Comparison of ENCODE assay signal across 21 cellular contexts in genomic region chr11:28505216-28505615, GRCh38.
A peak's percentile ranks its signal among the peaks of the same experiment; 100 is the strongest.
DNase-seq lines count a peak whose midpoint lies in the region; ATAC-seq, FAIRE-seq and TF ChIP-seq lines count a peak whose summit lies in the region.
"Had no signal": no experiment of that assay in that cellular context is flagged by ENCODE, and none has a peak within 500 bp of the region (broad histone marks: within the 10 kb centered on the region; RNA-seq: fewer than 3 reads in every experiment).

No MANE protein-coding gene starts in this region.

- H3K27me3 ChIP-seq in BJ (ENCODE audit: control insufficient read depth, insufficient read depth, low read length), result no peaks in the 10 kb centered on the region
- H3K27me3 ChIP-seq in bronchial epithelial cell (ENCODE audit: control insufficient read depth, insufficient read depth, low read length), result no peaks in the 10 kb centered on the region
- no peaks in the 10 kb centered on the region for H3K27me3 ChIP-seq in tibial nerve
- H3K27me3 ChIP-seq: BLaER1, MG63 had no signal

- TF ChIP-seq CTCF in BJ (IDR thresholded peaks at IDR 0.05; ENCODE audit: insufficient read depth, low read depth, low read length), result no peak
- TF ChIP-seq CTCF in LNCaP clone FGC (IDR thresholded peaks at IDR 0.05; ENCODE audit: control insufficient read depth, extremely low read depth, insufficient read depth), result no peak
- TF ChIP-seq CTCF in bronchial epithelial cell (IDR thresholded peaks at IDR 0.05; ENCODE audit: insufficient read depth, low read length, severe bottlenecking), result no peak
- no peak for TF ChIP-seq CTCF in endothelial cell (IDR thresholded peaks at IDR 0.05; ENCODE audit: unreplicated experiment)
- no peak for TF ChIP-seq CTCF in tibial nerve (IDR thresholded peaks at IDR 0.05)

- H3K27ac Mint-ChIP-seq in endothelial cell (ENCODE audit: unreplicated experiment), result no peak overlapping the region
- H3K27ac Mint-ChIP-seq: CD8-positive, alpha-beta memory T cell had no signal

- DNase-seq in BJ (ENCODE audit: low read depth) (peak; percentile 34), LNCaP clone FGC (ENCODE audit: low read depth) (peak; percentile 27), bronchial epithelial cell (ENCODE audit: low read depth) (peak; percentile 30), renal cortical epithelial cell (ENCODE audit: low read depth) (peak; percentile 10), endothelial cell (ENCODE audit: low spot score) (no peak), tibial nerve (ENCODE audit: low spot score in 2 of 2) (no peak)
- DNase-seq: CD8-positive, alpha-beta memory T cell; DMS79 treated with DMSO at 0.1 percent for 48 hours; GDM1; GOT3; MG63; NCI-H1092 treated with DMSO at 0.1 percent for 48 hours; NCI-H345; NCI-H526 treated with DMSO at 0.1 percent for 48 hours; SHP77 treated with DMSO at 0.1 percent for 48 hours had no signal

- no peak overlapping the region for H3K4me3 ChIP-seq in BJ (ENCODE audit: low read depth, low read length)
- H3K4me3 ChIP-seq in LNCaP clone FGC (ENCODE audit: low read depth, low read length), result no peak overlapping the region
- H3K4me3 ChIP-seq in bronchial epithelial cell (ENCODE audit: low read depth, low read length), result no peak overlapping the region
- H3K4me3 ChIP-seq in tibial nerve, result no peak overlapping the region
- H3K4me3 ChIP-seq: BLaER1, K562, MG63 had no signal

- H3K36me3 ChIP-seq in BJ (ENCODE audit: control insufficient read depth, insufficient read depth, low read length) (no peaks in the 10 kb centered on the region), bronchial epithelial cell (ENCODE audit: control insufficient read depth, insufficient read depth, low read length) (no peaks in the 10 kb centered on the region), tibial nerve (no peaks in the 10 kb centered on the region)
- H3K36me3 ChIP-seq: BLaER1, MG63 had no signal

- no peak overlapping the region for H3K4me3 Mint-ChIP-seq in endothelial cell (ENCODE audit: unreplicated experiment)
- H3K4me3 Mint-ChIP-seq: CD8-positive, alpha-beta memory T cell had no signal

- POLR2A ChIA-PET in BJ (lab: Charles Lee), result no interaction called here

- no peak overlapping the region for H3K27ac ChIP-seq in tibial nerve
- H3K27ac ChIP-seq: BLaER1 had no signal

- TF ChIP-seq POLR2A in tibial nerve (IDR thresholded peaks at IDR 0.05), result no peak

- no peaks in the 10 kb centered on the region for H3K4me1 ChIP-seq in tibial nerve
- H3K4me1 ChIP-seq: BLaER1 had no signal

- H3K9me3 Mint-ChIP-seq in endothelial cell (ENCODE audit: unreplicated experiment), result no peaks in the 10 kb centered on the region

- no peaks in the 10 kb centered on the region for H3K36me3 Mint-ChIP-seq in endothelial cell (ENCODE audit: low read depth, unreplicated experiment)
- H3K36me3 Mint-ChIP-seq: CD8-positive, alpha-beta memory T cell had no signal

- no peak for TF ChIP-seq EP300 in tibial nerve (IDR thresholded peaks at IDR 0.05)

- CTCF ChIA-PET in BJ (lab: Yijun Ruan, JAX), result interaction anchor here (1.1 to 1.2 kb wide), 2 partner anchors 12 to 14 kb away, joined by 3 read pairs; no protein-coding TSS in a partner anchor

- H3K9me3 ChIP-seq in tibial nerve, result no peaks in the 10 kb centered on the region
- H3K9me3 ChIP-seq: BLaER1, MG63 had no signal

- WGBS in tibial nerve, 2 donors, result 58 to 70% methylated on average over 3 of the region's 3 CpGs

- ATAC-seq in GM18520 (IDR thresholded peaks at IDR 0.05; ENCODE audit: unreplicated experiment), result no peak
- ATAC-seq: K562, SK-N-SH treated with all-trans-retinoic acid at 6 μM for 48 hours had no signal

- H3K27me3 Mint-ChIP-seq in endothelial cell (ENCODE audit: unreplicated experiment), result no peaks in the 10 kb centered on the region

- no peak for FAIRE-seq in bronchial epithelial cell (lab: Jason Lieb, UNC)
- FAIRE-seq: D721Med, GM12892, K562 had no signal

- H3K4me1 Mint-ChIP-seq in endothelial cell (ENCODE audit: unreplicated experiment), result no peaks in the 10 kb centered on the region
- H3K4me1 Mint-ChIP-seq: CD8-positive, alpha-beta memory T cell had no signal

Comparison
In these comparisons a context has a peak if more than half of its experiments do, and no peak if none do; other contexts are left out.
1. DNase-seq: peak in BJ (single experiment), LNCaP clone FGC (single experiment), bronchial epithelial cell (single experiment) and renal cortical epithelial cell (single experiment); none in endothelial cell (single experiment) and tibial nerve (0 of 2).